Comparison of ENCODE assay signal across 8 cellular contexts in genomic region chr19:2239771-2240770, GRCh38. TPM values are rescaled to one million over a fixed set of nuclear protein-coding genes. Genes with fewer than 3 reads are reported as not detected.
A peak's percentile ranks its signal among the peaks of the same experiment; 100 is the strongest.
DNase-seq lines count a peak whose midpoint lies in the region; ATAC-seq and TF ChIP-seq lines count a peak whose summit lies in the region.

No MANE protein-coding gene starts in this region.

- peak overlapping the region; percentile 54 for H3K9ac ChIP-seq in HUES6 (ENCODE audit: low read length)

- peaks cover 53% of the 10 kb centered on the region for H3K36me3 ChIP-seq in HUES6 (ENCODE audit: control insufficient read depth, insufficient read depth, low read length)
- H3K36me3 ChIP-seq in kidney epithelial cell (ENCODE audit: control insufficient read depth, insufficient read depth, low read length), result no peaks in the 10 kb centered on the region
- peaks cover 19% of the 10 kb centered on the region for H3K36me3 ChIP-seq in thoracic aorta

- H3K27ac ChIP-seq in HUES6 (ENCODE audit: low read depth, low read length), result peak overlapping the region; percentile 29
- H3K27ac ChIP-seq in thoracic aorta, result peak overlapping the region; percentile 81 to 82

- peaks cover 32% of the 10 kb centered on the region for H3K4me1 ChIP-seq in HUES6 (ENCODE audit: control insufficient read depth, insufficient read depth, low read length)
- peaks cover 49 to 71% of the 10 kb centered on the region in 2 donors for H3K4me1 ChIP-seq in thoracic aorta (ENCODE audit: control insufficient read depth in 1 of 2, low read depth in 2 of 2)

- peak; percentile 33 for DNase-seq in AG10803 (ENCODE audit: low read depth)
- peak; percentile 41 for DNase-seq in amniotic epithelial cell (ENCODE audit: low read depth)
- DNase-seq in kidney epithelial cell (ENCODE audit: low read depth), result no peak
- no peak for DNase-seq in thoracic aorta (ENCODE audit: low spot score)

- ATAC-seq in thoracic aorta (ENCODE audit: insufficient number of reproducible peaks, low FRiP score, low read depth) (no peak), GM18502 (IDR thresholded peaks at IDR 0.05; ENCODE audit: poor library complexity, unreplicated experiment) (no peak), GM19455 (IDR thresholded peaks at IDR 0.05; ENCODE audit: unreplicated experiment) (no peak)
- ATAC-seq in activated CD4-positive, CD25-positive, alpha-beta regulatory T cell treated with anti-CD3 and anti-CD28 coated beads, Interleukin-2, amount 50 U/mL, for 24 hours, result no peak

- TF ChIP-seq CTCF in AG10803 (conservative IDR thresholded peaks at IDR 0.05; ENCODE audit: low read length), result no peak
- no peak for TF ChIP-seq CTCF in kidney epithelial cell (IDR thresholded peaks at IDR 0.05; ENCODE audit: insufficient read depth, low read length, poor library complexity, severe bottlenecking)
- TF ChIP-seq CTCF in thoracic aorta (IDR thresholded peaks at IDR 0.05), result no peak

- H3K9me3 ChIP-seq in HUES6 (ENCODE audit: control insufficient read depth, insufficient read depth, low read depth, low read length), result no peaks in the 10 kb centered on the region
- no peaks in the 10 kb centered on the region for H3K9me3 ChIP-seq in thoracic aorta

- H3K4me3 ChIP-seq in AG10803 (ENCODE audit: low read length) (peak overlapping the region; percentile 52), HUES6 (ENCODE audit: low read depth, low read length) (peak overlapping the region; percentile 57), kidney epithelial cell (ENCODE audit: low read depth, low read length) (peak overlapping the region; percentile 27), thoracic aorta (peak overlapping the region; percentile 74)

- H3K27me3 ChIP-seq in HUES6 (ENCODE audit: control insufficient read depth, insufficient read depth, low read length) (no peaks in the 10 kb centered on the region), kidney epithelial cell (ENCODE audit: control insufficient read depth, insufficient read depth, low read length) (no peaks in the 10 kb centered on the region), thoracic aorta (replicated peaks; ENCODE audit: insufficient read depth) (no peaks in the 10 kb centered on the region)

RNA-seq across cellular contexts. Expression of gene SF3A2, which starts 3.4 kb away (rescaled TPM):
- total RNA-seq in kidney epithelial cell, result 72.4 and 75.4 TPM in 2 replicates
- total RNA-seq in thoracic aorta, result 10 to 100 TPM; 23.8 to 43.7 TPM

RNA-seq across cellular contexts. Expression of gene PLEKHJ1, which starts 3.9 kb away (rescaled TPM):
- 104 TPM in 2 replicates for total RNA-seq in kidney epithelial cell
- 10 to 100 TPM; 26.3 to 46.2 TPM for total RNA-seq in thoracic aorta

RNA-seq across cellular contexts. Expression of gene AMH, which starts 9.1 kb away (rescaled TPM):
- total RNA-seq in kidney epithelial cell (0.89 TPM in 1 of 2 replicates, not detected in the other), thoracic aorta (under 1 TPM; 0.92 to 0.95 TPM)

RNA-seq across cellular contexts. Expression of gene JSRP1, which starts 16.1 kb away (rescaled TPM):
- total RNA-seq in kidney epithelial cell (2.2 and 2.5 TPM in 2 replicates), thoracic aorta (not detected)

RNA-seq across cellular contexts. Expression of gene PEAK3, which starts 41.9 kb away (rescaled TPM):
- total RNA-seq in kidney epithelial cell, result not detected in 2 replicates
- 1 to 10 TPM; 1.2 to 3.0 TPM for total RNA-seq in thoracic aorta

Comparison
In these comparisons a context has a peak if more than half of its experiments do, and no peak if none do; other contexts are left out.
1. DNase-seq: peak in AG10803 (single experiment) and amniotic epithelial cell (single experiment); none in kidney epithelial cell (single experiment) and thoracic aorta (single experiment).
2. Peak in every context shown above with its lines, with median percentiles within 50 percentile points of each other: H3K4me3 ChIP-seq.